22 cellular contexts compared by ENCODE assay signal in the genomic region with DNA sequence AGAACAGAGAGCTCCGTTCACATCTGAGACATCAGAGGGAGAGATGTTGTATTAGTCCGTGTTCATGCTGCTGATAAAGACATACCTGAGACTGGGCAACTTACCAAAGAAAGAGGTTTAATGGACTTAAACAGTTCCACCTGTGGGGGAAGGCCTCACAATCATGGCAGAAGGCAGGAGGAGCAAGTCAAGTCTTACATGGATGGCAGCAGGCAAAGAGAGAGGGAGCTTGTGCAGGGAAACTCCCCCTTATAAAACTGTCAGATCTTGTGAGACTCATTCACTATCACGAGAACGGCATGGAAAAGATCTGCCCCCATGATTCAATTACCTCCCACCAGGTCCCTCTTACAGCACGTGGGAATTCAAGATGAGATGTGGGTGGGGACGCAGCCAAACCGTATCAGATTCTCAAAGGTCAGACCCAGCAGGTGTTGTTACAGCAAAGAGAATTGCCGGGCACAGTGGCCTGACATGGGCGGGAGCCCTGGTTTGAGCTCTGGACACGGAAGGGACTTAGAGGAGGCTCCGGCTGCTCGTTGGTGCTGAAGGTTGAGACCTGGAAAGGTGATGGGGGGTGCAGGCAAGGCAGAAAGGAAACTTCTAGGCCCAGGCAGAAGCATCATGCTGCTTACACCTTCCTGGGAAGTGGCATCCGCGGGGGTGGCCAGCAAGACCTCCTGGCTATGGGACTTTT. TPM values are rescaled to one million over a fixed set of nuclear protein-coding genes. Genes with fewer than 3 reads are reported as not detected.
DNase-seq lines count a peak whose midpoint lies in the region; ATAC-seq lines count a peak whose summit lies in the region.
"Had no signal": no experiment of that assay in that cellular context is flagged by ENCODE, and none has a peak within 500 bp of the region (broad histone marks: within the 10 kb centered on the region; RNA-seq: fewer than 3 reads in every experiment).

No MANE protein-coding gene starts in this region.

- POLR2A ChIA-PET in activated CD4-positive, alpha-beta memory T cell treated with anti-CD3 and anti-CD28 coated beads for 36 hours (lab: Charles Lee): no interaction called here
- POLR2A ChIA-PET in activated CD4-positive, alpha-beta memory T cell treated with anti-CD3 and anti-CD28 coated beads, Interleukin-2, amount 10 ng/mL, durations not matched to agents 7 days and 5 days (lab: Charles Lee): interaction anchor here (0.6 to 1.2 kb wide), 2 partner anchors 79 to 857 kb away, joined by 3 read pairs; a partner anchor contains a TSS

- intact Hi-C loops in activated CD4-positive, alpha-beta memory T cell treated with anti-CD3 and anti-CD28 coated beads for 36 hours (cut with micrococcal nuclease): no loop called here

- peak overlapping the region; percentile 30 for H3K27ac Mint-ChIP-seq in activated CD4-positive, alpha-beta memory T cell treated with anti-CD3 and anti-CD28 coated beads for 36 hours
- no peak overlapping the region for H3K27ac Mint-ChIP-seq in activated CD4-positive, alpha-beta memory T cell treated with anti-CD3 and anti-CD28 coated beads, Interleukin-2, amount 10 ng/mL, durations not matched to agents 7 days and 5 days
- peak overlapping the region; percentile 9 for H3K27ac Mint-ChIP-seq in stimulated activated naive CD8-positive, alpha-beta T cell treated with anti-CD3 and anti-CD28 coated beads, Interleukin-15, Interleukin-2, amounts not matched to agents 100 ng/mL and 50 ng/mL, for 24 hours
- peak overlapping the region in 1 of 2 donors; percentile 84 for H3K27ac Mint-ChIP-seq in stimulated activated naive CD8-positive, alpha-beta T cell treated with anti-CD3 and anti-CD28 coated beads, Interleukin-15, amount 100 ng/mL, for 72 hours
- peak overlapping the region; percentile 61 for H3K27ac Mint-ChIP-seq in central memory CD8-positive, alpha-beta T cell (ENCODE audit: low read depth)
- peak overlapping the region; percentile 52 for H3K27ac Mint-ChIP-seq in stimulated activated naive B cell treated with anti-CD40 and anti-IgM and Interleukin-4, amounts not matched to agents 10 μg/mL and 1 μg/mL and 100 μg/mL, for 72 hours

- no peak overlapping the region for H3K4me3 Mint-ChIP-seq in activated CD4-positive, alpha-beta memory T cell treated with anti-CD3 and anti-CD28 coated beads for 36 hours
- no peak overlapping the region for H3K4me3 Mint-ChIP-seq in activated CD4-positive, alpha-beta memory T cell treated with anti-CD3 and anti-CD28 coated beads, Interleukin-2, amount 10 ng/mL, durations not matched to agents 7 days and 5 days
- no peak overlapping the region for H3K4me3 Mint-ChIP-seq in stimulated activated naive CD8-positive, alpha-beta T cell treated with anti-CD3 and anti-CD28 coated beads, Interleukin-15, Interleukin-2, amounts not matched to agents 100 ng/mL and 50 ng/mL, for 24 hours
- H3K4me3 Mint-ChIP-seq in stimulated activated naive CD8-positive, alpha-beta T cell treated with anti-CD3 and anti-CD28 coated beads, Interleukin-15, amount 100 ng/mL, for 72 hours: no peak overlapping the region
- H3K4me3 Mint-ChIP-seq in central memory CD8-positive, alpha-beta T cell: no peak overlapping the region
- no peak overlapping the region for H3K4me3 Mint-ChIP-seq in stimulated activated naive B cell treated with anti-CD40 and anti-IgM and Interleukin-4, amounts not matched to agents 10 μg/mL and 1 μg/mL and 100 μg/mL, for 72 hours

- H3K9me3 Mint-ChIP-seq in activated CD4-positive, alpha-beta memory T cell treated with anti-CD3 and anti-CD28 coated beads for 36 hours: no peaks in the 10 kb centered on the region
- H3K9me3 Mint-ChIP-seq in activated CD4-positive, alpha-beta memory T cell treated with anti-CD3 and anti-CD28 coated beads, Interleukin-2, amount 10 ng/mL, durations not matched to agents 7 days and 5 days: peaks cover 11% of the 10 kb centered on the region
- peaks cover 5% of the 10 kb centered on the region for H3K9me3 Mint-ChIP-seq in stimulated activated naive CD8-positive, alpha-beta T cell treated with anti-CD3 and anti-CD28 coated beads, Interleukin-15, Interleukin-2, amounts not matched to agents 100 ng/mL and 50 ng/mL, for 24 hours
- peaks cover 16 to 27% of the 10 kb centered on the region in 2 donors for H3K9me3 Mint-ChIP-seq in stimulated activated naive CD8-positive, alpha-beta T cell treated with anti-CD3 and anti-CD28 coated beads, Interleukin-15, amount 100 ng/mL, for 72 hours
- H3K9me3 Mint-ChIP-seq in central memory CD8-positive, alpha-beta T cell: peaks cover 4% of the 10 kb centered on the region
- H3K9me3 Mint-ChIP-seq in stimulated activated naive B cell treated with anti-CD40 and anti-IgM and Interleukin-4, amounts not matched to agents 10 μg/mL and 1 μg/mL and 100 μg/mL, for 72 hours: peaks cover 4 to 8% of the 10 kb centered on the region in 2 donors

- CTCF ChIA-PET in activated CD4-positive, alpha-beta memory T cell treated with anti-CD3 and anti-CD28 coated beads for 36 hours (lab: Charles Lee): no interaction called here
- CTCF ChIA-PET in activated CD4-positive, alpha-beta memory T cell treated with anti-CD3 and anti-CD28 coated beads, Interleukin-2, amount 10 ng/mL, durations not matched to agents 7 days and 5 days (lab: Charles Lee): interaction anchor here (1.5 kb wide), 1 partner anchor 113 kb away, joined by 5 read pairs; no protein-coding TSS in a partner anchor

- peaks cover 52% of the 10 kb centered on the region for H3K36me3 Mint-ChIP-seq in activated CD4-positive, alpha-beta memory T cell treated with anti-CD3 and anti-CD28 coated beads for 36 hours
- peaks cover 62% of the 10 kb centered on the region for H3K36me3 Mint-ChIP-seq in activated CD4-positive, alpha-beta memory T cell treated with anti-CD3 and anti-CD28 coated beads, Interleukin-2, amount 10 ng/mL, durations not matched to agents 7 days and 5 days (ENCODE audit: low read depth)
- H3K36me3 Mint-ChIP-seq in stimulated activated naive CD8-positive, alpha-beta T cell treated with anti-CD3 and anti-CD28 coated beads, Interleukin-15, Interleukin-2, amounts not matched to agents 100 ng/mL and 50 ng/mL, for 24 hours (ENCODE audit: low read depth): peaks cover 59% of the 10 kb centered on the region
- peaks cover 78% of the 10 kb centered on the region for H3K36me3 Mint-ChIP-seq in central memory CD8-positive, alpha-beta T cell (ENCODE audit: insufficient read depth)
- peaks cover 59 to 75% of the 10 kb centered on the region in 2 donors for H3K36me3 Mint-ChIP-seq in stimulated activated naive B cell treated with anti-CD40 and anti-IgM and Interleukin-4, amounts not matched to agents 10 μg/mL and 1 μg/mL and 100 μg/mL, for 72 hours

- ATAC-seq in stimulated activated naive CD8-positive, alpha-beta T cell treated with anti-CD3 and anti-CD28 coated beads, Interleukin-15, amount 100 ng/mL, for 72 hours: no peak
- no peak for ATAC-seq in central memory CD8-positive, alpha-beta T cell (replicated peaks; ENCODE audit: extremely low read depth, poor library complexity, severe bottlenecking)
- ATAC-seq in stimulated activated naive B cell treated with anti-CD40 and anti-IgM and Interleukin-4, amounts not matched to agents 10 μg/mL and 1 μg/mL and 100 μg/mL, for 72 hours (replicated peaks): no peak

- no peaks in the 10 kb centered on the region for H3K4me1 Mint-ChIP-seq in activated CD4-positive, alpha-beta memory T cell treated with anti-CD3 and anti-CD28 coated beads for 36 hours (ENCODE audit: low read depth)
- H3K4me1 Mint-ChIP-seq in activated CD4-positive, alpha-beta memory T cell treated with anti-CD3 and anti-CD28 coated beads, Interleukin-2, amount 10 ng/mL, durations not matched to agents 7 days and 5 days: no peaks in the 10 kb centered on the region
- H3K4me1 Mint-ChIP-seq in stimulated activated naive CD8-positive, alpha-beta T cell treated with anti-CD3 and anti-CD28 coated beads, Interleukin-15, Interleukin-2, amounts not matched to agents 100 ng/mL and 50 ng/mL, for 24 hours (ENCODE audit: low read depth): peaks cover 7% of the 10 kb centered on the region
- peaks cover 7% of the 10 kb centered on the region for H3K4me1 Mint-ChIP-seq in stimulated activated naive CD8-positive, alpha-beta T cell treated with anti-CD3 and anti-CD28 coated beads, Interleukin-15, amount 100 ng/mL, for 72 hours
- H3K4me1 Mint-ChIP-seq in central memory CD8-positive, alpha-beta T cell: peaks cover 16% of the 10 kb centered on the region
- H3K4me1 Mint-ChIP-seq in stimulated activated naive B cell treated with anti-CD40 and anti-IgM and Interleukin-4, amounts not matched to agents 10 μg/mL and 1 μg/mL and 100 μg/mL, for 72 hours: peaks cover 3 to 14% of the 10 kb centered on the region in 2 donors

- no peaks in the 10 kb centered on the region for H3K27me3 Mint-ChIP-seq in activated CD4-positive, alpha-beta memory T cell treated with anti-CD3 and anti-CD28 coated beads for 36 hours
- H3K27me3 Mint-ChIP-seq in activated CD4-positive, alpha-beta memory T cell treated with anti-CD3 and anti-CD28 coated beads, Interleukin-2, amount 10 ng/mL, durations not matched to agents 7 days and 5 days: no peaks in the 10 kb centered on the region
- no peaks in the 10 kb centered on the region for H3K27me3 Mint-ChIP-seq in stimulated activated naive CD8-positive, alpha-beta T cell treated with anti-CD3 and anti-CD28 coated beads, Interleukin-15, Interleukin-2, amounts not matched to agents 100 ng/mL and 50 ng/mL, for 24 hours
- no peaks in the 10 kb centered on the region for H3K27me3 Mint-ChIP-seq in stimulated activated naive CD8-positive, alpha-beta T cell treated with anti-CD3 and anti-CD28 coated beads, Interleukin-15, amount 100 ng/mL, for 72 hours
- no peaks in the 10 kb centered on the region for H3K27me3 Mint-ChIP-seq in central memory CD8-positive, alpha-beta T cell
- H3K27me3 Mint-ChIP-seq in stimulated activated naive B cell treated with anti-CD40 and anti-IgM and Interleukin-4, amounts not matched to agents 10 μg/mL and 1 μg/mL and 100 μg/mL, for 72 hours: no peaks in the 10 kb centered on the region

- no peak for DNase-seq in activated CD4-positive, alpha-beta memory T cell treated with anti-CD3 and anti-CD28 coated beads for 36 hours
- no peak for DNase-seq in activated CD4-positive, alpha-beta memory T cell treated with anti-CD3 and anti-CD28 coated beads, Interleukin-2, amount 10 ng/mL, durations not matched to agents 7 days and 5 days
- no peak for DNase-seq in stimulated activated naive CD8-positive, alpha-beta T cell treated with anti-CD3 and anti-CD28 coated beads, Interleukin-15, amount 100 ng/mL, for 72 hours
- no peak for DNase-seq in central memory CD8-positive, alpha-beta T cell (ENCODE audit: low spot score in 2 of 2)
- DNase-seq in stimulated activated naive B cell treated with anti-CD40 and anti-IgM and Interleukin-4, amounts not matched to agents 10 μg/mL and 1 μg/mL and 100 μg/mL, for 72 hours: no peak
- DNase-seq in A172 (ENCODE audit: low spot score) (no peak), KG1 (lab: John Stamatoyannopoulos, UW) (no peak)
- DNase-seq: 8988T, AML-193, C1 segment of cervical spinal cord, DMS53, GDM1, MM.1S, NCI-H1105 treated with DMSO at 0.1 percent for 48 hours, NCI-H1694 treated with DMSO at 0.1 percent for 48 hours, NCI-H2081 treated with DMSO at 0.1 percent for 48 hours, NCI-H446, NCI-H526, Peyer's patch, Right ventricle myocardium superior had no signal

RNA-seq across cellular contexts. Expression of a gene that starts 33.1 kb away (rescaled TPM):
- 1 to 10 TPM; 2.1 to 2.2 TPM for total RNA-seq in activated CD4-positive, alpha-beta memory T cell treated with anti-CD3 and anti-CD28 coated beads for 36 hours
- 1 to 10 TPM in 1 of 2 experiments, under 1 TPM in 1; 0.68 to 1.7 TPM for total RNA-seq in activated CD4-positive, alpha-beta memory T cell treated with anti-CD3 and anti-CD28 coated beads, Interleukin-2, amount 10 ng/mL, durations not matched to agents 7 days and 5 days
- 3.0 and 6.7 TPM in 2 replicates for total RNA-seq in A172 (2014; rRNA removed; shearing (Covaris generic))
- total RNA-seq: OCI-LY7 had no signal
